Comparison of ENCODE assay signal across 16 cellular contexts in the genomic region with DNA sequence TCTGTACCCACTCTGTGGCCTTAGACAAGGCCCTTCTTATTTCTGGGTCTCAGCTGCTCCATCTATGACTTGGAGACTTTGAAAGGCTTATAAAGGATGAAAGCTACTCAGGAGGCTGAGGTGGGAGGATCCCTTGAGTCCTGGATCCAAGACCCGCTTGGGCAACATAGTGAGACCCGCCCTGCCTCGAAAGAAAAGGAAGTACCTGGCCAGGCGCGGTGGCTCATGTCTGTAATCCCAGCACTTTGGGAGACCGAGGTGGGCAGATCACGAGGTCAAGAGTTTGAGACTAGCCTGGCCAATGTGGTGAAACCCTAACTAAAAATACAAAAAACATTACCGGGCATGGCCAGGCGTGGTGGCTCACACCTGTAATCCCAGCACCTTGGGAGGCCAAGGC.
"Had no signal": no experiment of that assay in that cellular context is flagged by ENCODE, and none has a peak within 500 bp of the region (broad histone marks: within the 10 kb centered on the region; RNA-seq: fewer than 3 reads in every experiment).

No MANE protein-coding gene starts in this region.

- DNase-seq: activated CD4-positive, alpha-beta memory T cell treated with anti-CD3 and anti-CD28 coated beads for 36 hours; activated gamma-delta T cell treated with Interleukin-2 at 50 U/mL for 16 hours; activated naive CD8-positive, alpha-beta T cell treated with anti-CD3 and anti-CD28 coated beads, Interleukin-2, amount 10 ng/mL, durations not matched to agents 7 days and 5 days; activated T-cell treated with anti-CD3 and anti-CD28 coated beads for 4 hours; effector memory CD8-positive, alpha-beta T cell; occipital lobe; right cardiac atrium; stimulated activated CD4-positive, alpha-beta T cell treated with anti-CD3 and anti-CD28 coated beads, Interleukin-2, amount 100 ng/mL, for 24 hours; stimulated activated naive CD4-positive, alpha-beta T cell treated with Interleukin-2 at 50 U/mL for 16 hours; substantia nigra; SW 1271; T-helper 2 cell had no signal

- H3K4me3 Mint-ChIP-seq: activated CD4-positive, alpha-beta memory T cell treated with anti-CD3 and anti-CD28 coated beads for 36 hours; activated naive CD8-positive, alpha-beta T cell treated with anti-CD3 and anti-CD28 coated beads, Interleukin-2, amount 10 ng/mL, durations not matched to agents 7 days and 5 days; activated T-helper 1 cell treated with anti-CD3 and anti-CD28 coated beads, Interleukin-12 subunit alpha, Interleukin-12 subunit beta, Interleukin-2, Interleukin-4 antibody, amounts not matched to agents 30 ng/mL and 10 ng/mL and 1 ng/mL, durations not matched to agents 14 hours and 24 hours and 36 hours; effector memory CD8-positive, alpha-beta T cell; natural killer cell treated with Interleukin-12 subunit alpha and Interleukin-12 subunit beta and Interleukin-15 and Interleukin-18, amount 100 ng/mL, for 72 hours had no signal

- ATAC-seq: effector memory CD8-positive, alpha-beta T cell; natural killer cell treated with Interleukin-12 subunit alpha and Interleukin-12 subunit beta and Interleukin-15 and Interleukin-18, amount 100 ng/mL, for 72 hours had no signal

- H3K36me3 ChIP-seq: tibial nerve had no signal

- H3K9me3 Mint-ChIP-seq: activated CD4-positive, alpha-beta memory T cell treated with anti-CD3 and anti-CD28 coated beads for 36 hours; activated naive CD8-positive, alpha-beta T cell treated with anti-CD3 and anti-CD28 coated beads, Interleukin-2, amount 10 ng/mL, durations not matched to agents 7 days and 5 days; activated T-helper 1 cell treated with anti-CD3 and anti-CD28 coated beads, Interleukin-12 subunit alpha, Interleukin-12 subunit beta, Interleukin-2, Interleukin-4 antibody, amounts not matched to agents 30 ng/mL and 10 ng/mL and 1 ng/mL, durations not matched to agents 14 hours and 24 hours and 36 hours; effector memory CD8-positive, alpha-beta T cell; natural killer cell treated with Interleukin-12 subunit alpha and Interleukin-12 subunit beta and Interleukin-15 and Interleukin-18, amount 100 ng/mL, for 72 hours had no signal

- H3K36me3 Mint-ChIP-seq: activated CD4-positive, alpha-beta memory T cell treated with anti-CD3 and anti-CD28 coated beads for 36 hours; activated naive CD8-positive, alpha-beta T cell treated with anti-CD3 and anti-CD28 coated beads, Interleukin-2, amount 10 ng/mL, durations not matched to agents 7 days and 5 days; natural killer cell treated with Interleukin-12 subunit alpha and Interleukin-12 subunit beta and Interleukin-15 and Interleukin-18, amount 100 ng/mL, for 72 hours had no signal

- H3K27me3 ChIP-seq: tibial nerve had no signal

- H3K27me3 Mint-ChIP-seq: activated CD4-positive, alpha-beta memory T cell treated with anti-CD3 and anti-CD28 coated beads for 36 hours; effector memory CD8-positive, alpha-beta T cell had no signal

- H3K27ac ChIP-seq: tibial nerve had no signal

- H3K27ac Mint-ChIP-seq: activated CD4-positive, alpha-beta memory T cell treated with anti-CD3 and anti-CD28 coated beads for 36 hours; activated naive CD8-positive, alpha-beta T cell treated with anti-CD3 and anti-CD28 coated beads, Interleukin-2, amount 10 ng/mL, durations not matched to agents 7 days and 5 days; activated T-helper 1 cell treated with anti-CD3 and anti-CD28 coated beads, Interleukin-12 subunit alpha, Interleukin-12 subunit beta, Interleukin-2, Interleukin-4 antibody, amounts not matched to agents 30 ng/mL and 10 ng/mL and 1 ng/mL, durations not matched to agents 14 hours and 24 hours and 36 hours; effector memory CD8-positive, alpha-beta T cell; natural killer cell treated with Interleukin-12 subunit alpha and Interleukin-12 subunit beta and Interleukin-15 and Interleukin-18, amount 100 ng/mL, for 72 hours; progenitor cell of endocrine pancreas had no signal

- H3K4me3 ChIP-seq: tibial nerve had no signal

- H3K9me3 ChIP-seq: tibial nerve had no signal
